Comparison of ENCODE assay signal across 1 cellular context in the genomic region with DNA sequence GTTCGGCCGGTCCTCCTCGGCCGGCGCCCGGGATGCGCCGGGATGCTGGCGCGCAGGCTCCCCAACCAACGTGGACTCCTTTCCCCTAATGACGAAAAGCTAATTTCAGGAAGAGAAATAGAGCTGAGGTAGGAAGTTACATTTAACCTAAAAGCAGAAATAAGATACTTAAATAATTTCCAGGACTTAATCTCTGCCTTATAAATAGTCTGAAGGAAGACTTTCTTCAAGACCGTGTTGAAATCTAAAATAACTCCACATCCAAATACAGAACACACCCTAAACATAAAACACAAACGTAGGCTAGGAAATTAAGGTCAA.
A peak's percentile ranks its signal among the peaks of the same experiment; 100 is the strongest.
TF ChIP-seq lines count a peak whose summit lies in the region.

No MANE protein-coding gene starts in this region.

TF ChIP-seq in HepG2, 621 proteins besides CTCF, POLR2A, EP300 and RAD21:
- peak; percentile 11 for TF ChIP-seq IKZF4 (CRISPR knock-in tag; IDR thresholded peaks at IDR 0.05; ENCODE audit: borderline replicate concordance, low read depth, not compliant biosample characterization)
- TF ChIP-seq KMT2A (CRISPR knock-in tag; IDR thresholded peaks at IDR 0.05) = no peak
